ENCODE assay signal across 8 cellular contexts in genomic region chr10:84333864-84334451, GRCh38. TPM values are rescaled to one million over a fixed set of nuclear protein-coding genes. Genes with fewer than 3 reads are reported as not detected.
A peak's percentile ranks its signal among the peaks of the same experiment; 100 is the strongest.
DNase-seq lines count a peak whose midpoint lies in the region; ATAC-seq and TF ChIP-seq lines count a peak whose summit lies in the region.

No MANE protein-coding gene starts in this region.

- H2BK120ac ChIP-seq in mesenchymal stem cell (ENCODE audit: low read depth, low read length) = no peak overlapping the region

- no peaks in the 10 kb centered on the region for H3K9me3 ChIP-seq in mesenchymal stem cell (ENCODE audit: control insufficient read depth, low read length)
- no peaks in the 10 kb centered on the region for H3K9me3 ChIP-seq in WERI-Rb-1 (ENCODE audit: severe bottlenecking)

- H3K14ac ChIP-seq in mesenchymal stem cell (ENCODE audit: low read length in 2 of 2) = no peak overlapping the region

- no peak overlapping the region for H3K4me2 ChIP-seq in mesenchymal stem cell (ENCODE audit: low read length, poor library complexity, severe bottlenecking)

- H3K36me3 ChIP-seq in mesenchymal stem cell (ENCODE audit: control insufficient read depth in 1 of 2, insufficient read depth in 2 of 2, low read depth in 1 of 2, low read length in 2 of 2) (no peaks in the 10 kb centered on the region), WERI-Rb-1 (no peaks in the 10 kb centered on the region; the same call in 1 of the 2 replicates)

- ATAC-seq in GM18499 (IDR thresholded peaks at IDR 0.05; ENCODE audit: insufficient read depth, unreplicated experiment) (peak; percentile 36), HG02588 (IDR thresholded peaks at IDR 0.05; ENCODE audit: unreplicated experiment) (peak; percentile 31), left lobe of liver (no peak), SK-N-SH treated with all-trans-retinoic acid at 6 μM for 48 hours (no peak)

- no peak overlapping the region for H3K9ac ChIP-seq in mesenchymal stem cell (ENCODE audit: low read length)

- H3K27ac ChIP-seq in mesenchymal stem cell (ENCODE audit: low read length, poor library complexity, severe bottlenecking) (no peak overlapping the region), WERI-Rb-1 (no peak overlapping the region)

- WGBS in mesenchymal stem cell = 88% methylated on average over 2 of the region's 2 CpGs

- DNase-seq in NCI-H226 (peak; percentile 14), activated T-cell treated with anti-CD3 and anti-CD28 coated beads for 1 hour (ENCODE audit: low read depth) (peak; percentile 31), mesenchymal stem cell (no peak), left lobe of liver (ENCODE audit: low spot score) (no peak), WERI-Rb-1 (no peak)

- H4K8ac ChIP-seq in mesenchymal stem cell (ENCODE audit: low read length) = no peak overlapping the region

- no peak overlapping the region for H2AFZ ChIP-seq in mesenchymal stem cell (ENCODE audit: low read depth, low read length)

- H2BK15ac ChIP-seq in mesenchymal stem cell (ENCODE audit: low read depth, poor library complexity, severe bottlenecking) = no peak overlapping the region

- peaks cover 5% of the 10 kb centered on the region for H3K4me1 ChIP-seq in mesenchymal stem cell (ENCODE audit: control insufficient read depth, insufficient read depth, low read depth, low read length)

- peak overlapping the region; percentile 19 for H2AK5ac ChIP-seq in mesenchymal stem cell (ENCODE audit: low read length, severe bottlenecking)

- no peak overlapping the region for H2BK5ac ChIP-seq in mesenchymal stem cell (ENCODE audit: low read depth, low read length, poor library complexity, severe bottlenecking)

- H3K79me1 ChIP-seq in mesenchymal stem cell (replicated peaks; ENCODE audit: low read length, poor library complexity, severe bottlenecking) = peaks cover 11% of the 10 kb centered on the region

- no peak overlapping the region for H3K18ac ChIP-seq in mesenchymal stem cell (ENCODE audit: low read depth in 1 of 2, low read length in 2 of 2)

- H2BK12ac ChIP-seq in mesenchymal stem cell (ENCODE audit: low read length in 2 of 2) = peak overlapping the region in 1 of 2 experiments; percentile 71

- H3K4me3 ChIP-seq in mesenchymal stem cell (ENCODE audit: insufficient read depth in 1 of 2, low read depth in 1 of 2, low read length in 2 of 2) (no peak overlapping the region), WERI-Rb-1 (ENCODE audit: low read depth, low read length) (no peak overlapping the region)

- no peak overlapping the region for H3K4ac ChIP-seq in mesenchymal stem cell (ENCODE audit: low read depth in 1 of 2, low read length in 2 of 2)

- TF ChIP-seq CTCF in WERI-Rb-1 (IDR thresholded peaks at IDR 0.05; ENCODE audit: low read depth, low read length) = no peak

- no peak overlapping the region for H3K23ac ChIP-seq in mesenchymal stem cell (ENCODE audit: low read length in 2 of 2)

- no peaks in the 10 kb centered on the region for H3K27me3 ChIP-seq in mesenchymal stem cell (ENCODE audit: control insufficient read depth in 1 of 2, insufficient read depth in 1 of 2, low read length in 2 of 2)
- H3K27me3 ChIP-seq in WERI-Rb-1 (ENCODE audit: insufficient read depth, low read depth, severe bottlenecking) = no peaks in the 10 kb centered on the region

- no peak overlapping the region for H4K91ac ChIP-seq in mesenchymal stem cell (ENCODE audit: low read length)

TF ChIP-seq in SK-N-SH treated with all-trans-retinoic acid at 6 μM for 48 hours, 23 proteins besides CTCF, POLR2A, EP300 and RAD21:
- TF ChIP-seq ESRRG (CRISPR knock-in tag; IDR thresholded peaks at IDR 0.05) (no peak), GLIS3 (CRISPR knock-in tag; IDR thresholded peaks at IDR 0.05) (no peak), ZC3H10 (CRISPR knock-in tag; IDR thresholded peaks at IDR 0.05) (no peak), TCF4 (CRISPR knock-in tag; IDR thresholded peaks at IDR 0.05; ENCODE audit: borderline replicate concordance) (no peak), PATZ1 (CRISPR knock-in tag; IDR thresholded peaks at IDR 0.05; ENCODE audit: borderline replicate concordance) (no peak), POU6F1 (CRISPR knock-in tag; IDR thresholded peaks at IDR 0.05; ENCODE audit: borderline replicate concordance, low read depth) (no peak)
TF ChIP-seq in SK-N-SH treated with all-trans-retinoic acid at 6 μM for 48 hours: peak in this region for 0.

RNA-seq across cellular contexts. Expression of gene CCSER2, which starts 5.6 kb away (rescaled TPM):
- 58.4 TPM for polyA plus RNA-seq in mesenchymal stem cell (2013, experiment 1 of 2)
- polyA plus RNA-seq in mesenchymal stem cell (2013, experiment 2 of 2) = 56.6 TPM
- 13.9 TPM for total RNA-seq in left lobe of liver

Comparison
In these comparisons a context has a peak if more than half of its experiments do, and no peak if none do; other contexts are left out.
1. ATAC-seq: peak in GM18499 (single experiment) and HG02588 (single experiment); none in left lobe of liver (single experiment) and SK-N-SH treated with all-trans-retinoic acid at 6 μM for 48 hours (single experiment).
2. DNase-seq: peak in NCI-H226 (single experiment) and activated T-cell treated with anti-CD3 and anti-CD28 coated beads for 1 hour (single experiment); none in mesenchymal stem cell (single experiment), left lobe of liver (single experiment) and WERI-Rb-1 (single experiment).